In the genomic region with DNA sequence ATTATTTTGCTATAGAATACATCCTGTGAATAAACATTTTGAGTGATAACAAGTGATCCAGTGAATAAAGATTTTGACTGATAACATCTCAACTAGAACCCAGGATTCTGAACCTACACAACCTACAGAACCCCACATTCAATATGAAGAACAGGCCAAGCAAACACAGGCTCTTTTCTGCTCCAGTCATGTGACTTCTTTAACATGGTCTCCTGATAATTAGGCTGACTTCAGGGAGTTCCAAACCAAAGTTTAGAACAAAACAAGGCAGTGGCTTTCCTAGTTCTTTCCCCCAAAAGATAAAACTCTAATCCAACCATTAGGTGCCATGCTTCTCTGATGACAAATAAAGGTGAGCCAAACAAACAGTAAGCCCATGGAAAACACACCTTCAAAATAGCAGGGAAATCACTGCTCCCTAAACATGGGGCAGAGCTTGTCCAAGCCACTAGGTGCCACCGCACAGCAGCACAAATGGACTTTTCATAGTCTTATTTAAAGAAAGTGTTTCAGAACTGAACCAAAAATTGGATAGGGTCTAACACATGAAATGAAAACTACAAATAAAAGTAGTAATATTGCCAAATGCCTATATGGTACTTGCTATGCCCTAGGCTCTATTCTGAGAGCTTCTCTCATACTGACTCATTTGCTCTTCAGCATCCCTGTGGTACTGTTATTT, we compare ENCODE assay signal across 8 cellular contexts.
DNase-seq lines count a peak whose midpoint lies in the region; ATAC-seq and TF ChIP-seq lines count a peak whose summit lies in the region.

No MANE protein-coding gene starts in this region.

- no peaks in the 10 kb centered on the region for H3K36me3 ChIP-seq in body of pancreas (replicated peaks in 1 of 2; ENCODE audit: insufficient read depth in 1 of 2, low read depth in 2 of 2)
- H3K36me3 ChIP-seq in lower lobe of right lung, result no peaks in the 10 kb centered on the region

- peak; percentile 16 for DNase-seq in DMS53 treated with DMSO at 0.1 percent for 48 hours (lab: John Stamatoyannopoulos, UW; ENCODE audit: unreplicated experiment)
- DNase-seq in LHCN-M2 (ENCODE audit: low read depth), result peak; percentile 27
- peak in 3 of 4 donors; percentile 10 to 16 (median 14) for DNase-seq in body of pancreas
- DNase-seq in lower lobe of right lung, result no peak
- DNase-seq in activated gamma-delta T cell (lab: John Stamatoyannopoulos, UW), result no peak
- no peak for DNase-seq in coronary artery (ENCODE audit: low spot score)
- DNase-seq in SK-N-DZ (ENCODE audit: low spot score), result no peak

- H3K9me3 ChIP-seq in body of pancreas (no peaks in the 10 kb centered on the region), lower lobe of right lung (no peaks in the 10 kb centered on the region)

- peak in 5 of 7 experiments; percentile 7 to 47 (median 45) for TF ChIP-seq CTCF in body of pancreas (IDR thresholded peaks at IDR 0.05)
- peak; percentile 24 for TF ChIP-seq CTCF in lower lobe of right lung (IDR thresholded peaks at IDR 0.05)
- TF ChIP-seq CTCF in coronary artery (IDR thresholded peaks at IDR 0.05), result no peak

- H3K27me3 ChIP-seq in body of pancreas, result no peaks in the 10 kb centered on the region
- H3K27me3 ChIP-seq in lower lobe of right lung (ENCODE audit: low read depth), result no peaks in the 10 kb centered on the region

- H3K4me3 ChIP-seq in body of pancreas, result no peak overlapping the region
- H3K4me3 ChIP-seq in lower lobe of right lung, result no peak overlapping the region
- no peak overlapping the region for H3K4me3 ChIP-seq in coronary artery

- H3K4me1 ChIP-seq in body of pancreas (no peaks in the 10 kb centered on the region), lower lobe of right lung (no peaks in the 10 kb centered on the region)

- no peak for ATAC-seq in body of pancreas
- ATAC-seq in lower lobe of right lung, result peak in 1 of 2 donors; percentile 73
- no peak for ATAC-seq in GM21619 (IDR thresholded peaks at IDR 0.05; ENCODE audit: unreplicated experiment)

- intact Hi-C loops in body of pancreas (cut with DNase I) (loop anchor here (5.0 kb wide), 1 partner anchor 147 kb away; no protein-coding TSS in a partner anchor), lower lobe of right lung (cut with DNase I) (no loop called here)

- WGBS in body of pancreas, 2 donors, result 52 to 56% methylated on average over 1 of the region's 1 CpG

- H3K27ac ChIP-seq in body of pancreas (no peak overlapping the region), lower lobe of right lung (no peak overlapping the region), coronary artery (no peak overlapping the region)

- no peak for TF ChIP-seq POLR2A in body of pancreas (IDR thresholded peaks at IDR 0.05)

Comparison
In these comparisons a context has a peak if more than half of its experiments do, and no peak if none do; other contexts are left out.
1. DNase-seq: peak in DMS53 treated with DMSO at 0.1 percent for 48 hours (single experiment), LHCN-M2 (single experiment) and body of pancreas (3 of 4); none in lower lobe of right lung (single experiment), activated gamma-delta T cell (single experiment), coronary artery (single experiment) and SK-N-DZ (single experiment).